Comparison of ENCODE assay signal across 7 cellular contexts in genomic region chr1:32400876-32401631, GRCh38. TPM values are rescaled to one million over a fixed set of nuclear protein-coding genes. Genes with fewer than 3 reads are reported as not detected.
DNase-seq lines count a peak whose midpoint lies in the region; ATAC-seq and TF ChIP-seq lines count a peak whose summit lies in the region.

No MANE protein-coding gene starts in this region.

- POLR2A ChIA-PET in MCF 10A (lab: Yijun Ruan, JAX), result interaction anchor here (0.8 to 1.6 kb wide), 6 partner anchors 68 to 388 kb away, joined by 3 to 7 read pairs (median 3); partner anchors contain the start of gene RBBP4

- H3K36me3 Mint-ChIP-seq in MCF 10A (ENCODE audit: insufficient read depth, unreplicated experiment), result no peaks in the 10 kb centered on the region

- H3K4me1 ChIP-seq in skeletal muscle tissue (ENCODE audit: control insufficient read depth in 3 of 3, insufficient read depth in 3 of 3, low read length in 3 of 3), result peaks cover 0 to 2% (median 2%) of the 10 kb centered on the region in 3 donors

- no peak for ATAC-seq in GM21619 (IDR thresholded peaks at IDR 0.05; ENCODE audit: unreplicated experiment)

- no peaks in the 10 kb centered on the region for H3K36me3 ChIP-seq in skeletal muscle tissue (ENCODE audit: control insufficient read depth in 3 of 3, insufficient read depth in 3 of 3, low read length in 3 of 3)

- no peaks in the 10 kb centered on the region for H3K9me3 Mint-ChIP-seq in MCF 10A (ENCODE audit: unreplicated experiment)

- no peaks in the 10 kb centered on the region for H3K27me3 Mint-ChIP-seq in MCF 10A (ENCODE audit: insufficient read depth, unreplicated experiment)

- intact Hi-C loops in MCF 10A (cut with micrococcal nuclease), result loop anchor here (1.0 to 10.0 kb wide), 6 partner anchors 14 to 684 kb away; partner anchors contain the start of genes AZIN2 and ZBTB8A

- no peaks in the 10 kb centered on the region for H3K27me3 ChIP-seq in skeletal muscle tissue (ENCODE audit: control insufficient read depth in 3 of 3, insufficient read depth in 3 of 3, low read length in 3 of 3)

- H3K4me1 Mint-ChIP-seq in MCF 10A (ENCODE audit: insufficient read depth, unreplicated experiment), result peaks cover 6% of the 10 kb centered on the region

- CTCF ChIA-PET in MCF 10A (lab: Yijun Ruan, JAX), result interaction anchor here (0.5 to 3.5 kb wide), 42 partner anchors 10 to 1426 kb away, joined by 3 to 20 read pairs (median 4); no protein-coding TSS in a partner anchor

- H3K9me3 ChIP-seq in skeletal muscle tissue (ENCODE audit: control insufficient read depth in 3 of 3, low read length in 3 of 3), result no peaks in the 10 kb centered on the region

- H3K4me3 Mint-ChIP-seq in MCF 10A (ENCODE audit: unreplicated experiment), result no peak overlapping the region

- BruUV-seq in MCF 10A (replicated peaks; lab: Mats Ljungman, UMichigan), result no TSS peak

- peak overlapping the region; percentile 45 to 75 (median 66) for H3K9ac ChIP-seq in skeletal muscle tissue (ENCODE audit: low read depth in 1 of 3, low read length in 3 of 3)

- peak overlapping the region; percentile 7 for H3K27ac ChIP-seq in skeletal muscle tissue (ENCODE audit: low read depth, low read length)

- TF ChIP-seq CTCF in GM12874 (IDR thresholded peaks at IDR 0.05; ENCODE audit: insufficient read depth, low read depth, low read length) (peak; percentile 89), MCF 10A (IDR thresholded peaks at IDR 0.05; ENCODE audit: unreplicated experiment) (peak; percentile 86)

- H3K27ac Mint-ChIP-seq in MCF 10A (ENCODE audit: low read depth, unreplicated experiment), result peak overlapping the region; percentile 67

- DNase-seq in NCI-H1930 (lab: John Stamatoyannopoulos, UW) (peak; percentile 4 to 59), UCSD-AML1 (lab: John Stamatoyannopoulos, UW; ENCODE audit: unreplicated experiment) (peak; percentile 63), MCF 10A (ENCODE audit: unreplicated experiment) (peak; percentile 90), iPS-NIHi11 (ENCODE audit: low spot score) (peak; percentile 93)

- H3K4me3 ChIP-seq in skeletal muscle tissue (ENCODE audit: low read length in 3 of 3), result peak overlapping the region; percentile 2 to 58 (median 52)

RNA-seq across cellular contexts. Expression of gene BSDC1, which starts 6.8 kb away (rescaled TPM):
- total RNA-seq in MCF 10A (2022) (52.6 and 56.2 TPM in 2 replicates), skeletal muscle tissue (37.1 TPM)

RNA-seq across cellular contexts. Expression of gene TSSK3, which starts 38.7 kb away (rescaled TPM):
- total RNA-seq in MCF 10A (2022) (2.0 and 2.3 TPM in 2 replicates), skeletal muscle tissue (1.0 TPM)

RNA-seq across cellular contexts. Expression of gene FAM229A, which starts 38.8 kb away (rescaled TPM):
- total RNA-seq in MCF 10A (2022), result 13.4 and 19.0 TPM in 2 replicates
- total RNA-seq in skeletal muscle tissue, result 1.0 TPM

Comparison
In these comparisons a context has a peak if more than half of its experiments do, and no peak if none do; other contexts are left out.
1. DNase-seq: peak in every context shown above with its lines; median percentile 93 in iPS-NIHi11; 90 in MCF 10A; 63 in UCSD-AML1; 32 in NCI-H1930.